In the genomic region with DNA sequence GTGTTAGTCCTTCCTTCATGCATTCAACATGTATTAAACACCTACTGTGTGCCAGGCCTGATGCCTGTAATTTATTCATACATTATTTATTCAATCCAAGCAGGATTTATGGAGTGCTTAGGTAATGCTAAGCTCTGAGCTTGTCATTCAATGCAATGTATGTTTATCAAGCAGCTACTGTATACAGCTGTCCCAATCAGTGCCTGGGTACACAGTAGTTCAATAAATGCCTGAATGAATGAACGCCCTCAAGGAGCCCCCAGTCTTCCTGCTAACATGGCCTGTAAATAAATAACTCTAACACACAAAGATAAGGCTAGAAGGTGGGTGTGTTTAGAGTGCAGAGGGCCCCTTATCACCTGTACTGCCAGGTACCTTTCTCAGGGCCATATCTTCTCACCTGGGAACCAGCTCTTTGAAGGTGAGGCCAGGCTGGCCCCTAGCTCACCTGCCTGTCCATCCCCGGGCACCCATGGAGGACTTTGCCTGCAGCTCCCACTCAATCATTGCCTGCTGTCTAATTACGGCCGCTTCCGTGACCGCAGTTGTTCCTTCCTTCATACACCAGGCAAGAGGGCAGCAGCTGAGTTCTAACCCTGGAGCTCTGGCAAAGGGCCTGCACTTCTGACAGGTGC, we compare ENCODE assay signal across 20 cellular contexts. TPM values are rescaled to one million over a fixed set of nuclear protein-coding genes. Genes with fewer than 3 reads are reported as not detected.
DNase-seq lines count a peak whose midpoint lies in the region; ATAC-seq and TF ChIP-seq lines count a peak whose summit lies in the region.
"Had no signal": no experiment of that assay in that cellular context is flagged by ENCODE, and none has a peak within 500 bp of the region (broad histone marks: within the 10 kb centered on the region; RNA-seq: fewer than 3 reads in every experiment).

No MANE protein-coding gene starts in this region.

- no peak for TF ChIP-seq POLR2A in stomach (IDR thresholded peaks at IDR 0.05)

- peaks cover 7 to 38% (median 22%) of the 10 kb centered on the region in 4 donors for H3K4me1 ChIP-seq in stomach
- H3K4me1 ChIP-seq in tibial artery = no peaks in the 10 kb centered on the region
- H3K4me1 ChIP-seq: HAP-1 had no signal

- peak overlapping the region in 4 of 5 donors; percentile 8 to 66 (median 33) for H3K27ac ChIP-seq in stomach
- no peak overlapping the region for H3K27ac ChIP-seq in tibial artery
- H3K27ac ChIP-seq: 22Rv1, GM23248, RWPE1 had no signal

- POLR2A ChIA-PET in WTC11 (lab: Charles Lee) = no interaction called here

- CTCF ChIA-PET in WTC11 (lab: Charles Lee) = interaction anchor here (0.8 to 1.3 kb wide), 3 partner anchors 23 to 31 kb away, joined by 3 to 5 read pairs (median 4); no protein-coding TSS in a partner anchor

- DNase-seq in NCI-H146 (lab: John Stamatoyannopoulos, UW) = peak; percentile 50
- DNase-seq in NCI-H146 treated with DMSO at 0.1 percent for 48 hours (lab: John Stamatoyannopoulos, UW; ENCODE audit: unreplicated experiment) = no peak
- no peak for DNase-seq in WTC11 (ENCODE audit: low spot score)
- DNase-seq in mucosa of gallbladder (ENCODE audit: low spot score) = peak; percentile 51
- DNase-seq in stomach = peak; percentile 61
- no peak for DNase-seq in tibial artery
- DNase-seq in SW480 (ENCODE audit: low spot score) = no peak
- DNase-seq: AML-193, COR-L47, GF-D8, GM23248, MM.1S, NCI-H1092 treated with DMSO at 0.1 percent for 48 hours, NCI-H1694, NCI-H774, SIG-M5 had no signal

- H3K36me3 Mint-ChIP-seq in WTC11 = peaks cover 9% of the 10 kb centered on the region

- no peaks in the 10 kb centered on the region; the same call in 1 of the 2 replicates for H3K27me3 Mint-ChIP-seq in WTC11 (ENCODE audit: low read depth)

- H3K9me3 ChIP-seq in stomach = no peaks in the 10 kb centered on the region
- no peaks in the 10 kb centered on the region for H3K9me3 ChIP-seq in tibial artery
- H3K9me3 ChIP-seq: HAP-1 had no signal

- 22 to 62% (median 50%) methylated on average over 6 of the region's 6 CpGs for WGBS in stomach, 5 donors

- H3K4me3 ChIP-seq in stomach (no peak overlapping the region), tibial artery (no peak overlapping the region)
- H3K4me3 ChIP-seq: GM23248, HAP-1 had no signal

- TF ChIP-seq EP300 in stomach (IDR thresholded peaks at IDR 0.05) = no peak

- H3K27ac Mint-ChIP-seq in WTC11 = peak overlapping the region; percentile 74

- intact Hi-C loops in stomach (cut with DNase I; ENCODE audit: low total_unique reads) (no loop called here), tibial artery (cut with DNase I; ENCODE audit: low total_unique reads) (no loop called here)

- H3K27me3 ChIP-seq in stomach = no peaks in the 10 kb centered on the region
- no peaks in the 10 kb centered on the region for H3K27me3 ChIP-seq in tibial artery

- H3K36me3 ChIP-seq in stomach (no peaks in the 10 kb centered on the region), tibial artery (no peaks in the 10 kb centered on the region)
- H3K36me3 ChIP-seq: HAP-1 had no signal

- TF ChIP-seq CTCF in WTC11 (IDR thresholded peaks at IDR 0.05) (no peak), stomach (IDR thresholded peaks at IDR 0.05) (no peak), tibial artery (IDR thresholded peaks at IDR 0.05) (no peak)

- ATAC-seq in WTC11 (no peak), HG03196 (IDR thresholded peaks at IDR 0.05; ENCODE audit: unreplicated experiment) (no peak)

- H3K4me3 Mint-ChIP-seq in WTC11 = no peak overlapping the region

- peaks cover under 1% of the 10 kb centered on the region; the same call in 1 of the 2 replicates for H3K4me1 Mint-ChIP-seq in WTC11

- H3K9me3 Mint-ChIP-seq in WTC11 = no peaks in the 10 kb centered on the region

TF ChIP-seq in WTC11, 78 proteins besides CTCF, POLR2A, EP300 and RAD21:
- TF ChIP-seq ESRRA (CRISPR knock-in tag; IDR thresholded peaks at IDR 0.05; ENCODE audit: borderline replicate concordance) = no peak
- no peak for TF ChIP-seq TEAD4 (CRISPR knock-in tag; IDR thresholded peaks at IDR 0.05)
- no peak for TF ChIP-seq RORB (CRISPR knock-in tag; IDR thresholded peaks at IDR 0.05)
- no peak for TF ChIP-seq SP1 (CRISPR knock-in tag; conservative IDR thresholded peaks at IDR 0.05)
- TF ChIP-seq ETV6 (CRISPR knock-in tag; IDR thresholded peaks at IDR 0.05) = no peak
- TF ChIP-seq STAT6 (CRISPR knock-in tag; conservative IDR thresholded peaks at IDR 0.05; ENCODE audit: low read depth) = no peak
- no peak for TF ChIP-seq ZBTB21 (CRISPR knock-in tag; IDR thresholded peaks at IDR 0.05; ENCODE audit: borderline replicate concordance)
- no peak for TF ChIP-seq ZSCAN18 (CRISPR knock-in tag; IDR thresholded peaks at IDR 0.05)
- no peak for TF ChIP-seq ZNF423 (CRISPR knock-in tag; IDR thresholded peaks at IDR 0.05)
TF ChIP-seq in WTC11: peak in this region for 0.

RNA-seq across cellular contexts. Expression of gene KDM2B, which starts 20.0 kb away (rescaled TPM):
- total RNA-seq in WTC11 (2021) (147 to 155 TPM (median 152 TPM) in 3 replicates), mucosa of gallbladder (26.9 TPM), stomach (10 to 100 TPM in 4 of 5 donors, 1 to 10 TPM in 1; 5.8 to 72.8 (median 17.1) TPM)
- 1 to 10 TPM; 7.8 to 9.0 (median 8.0) TPM for polyA plus RNA-seq in stomach

RNA-seq across cellular contexts. Expression of gene ORAI1, which starts 25.5 kb away (rescaled TPM):
- 27.7 to 28.9 TPM (median 28.6 TPM) in 3 replicates for total RNA-seq in WTC11 (2021)
- 28.9 TPM for total RNA-seq in mucosa of gallbladder
- total RNA-seq in stomach = 10 to 100 TPM in 2 of 5 donors, 1 to 10 TPM in 2, under 1 TPM in 1; 0.45 to 37.9 (median 7.9) TPM
- 10 to 100 TPM in 1 of 3 donors, 1 to 10 TPM in 2; 5.5 to 13.7 (median 9.3) TPM for polyA plus RNA-seq in stomach

Comparison
In these comparisons a context has a peak if more than half of its experiments do, and no peak if none do; other contexts are left out.
1. DNase-seq: peak in NCI-H146 (single experiment), mucosa of gallbladder (single experiment) and stomach (single experiment); none in NCI-H146 treated with DMSO at 0.1 percent for 48 hours (single experiment), WTC11 (single experiment), tibial artery (0 of 2) and SW480 (single experiment).
2. H3K27ac ChIP-seq: peak in stomach (4 of 5); none in tibial artery (0 of 2).